ENCODE assay signal across 1 cellular context in the genomic region with DNA sequence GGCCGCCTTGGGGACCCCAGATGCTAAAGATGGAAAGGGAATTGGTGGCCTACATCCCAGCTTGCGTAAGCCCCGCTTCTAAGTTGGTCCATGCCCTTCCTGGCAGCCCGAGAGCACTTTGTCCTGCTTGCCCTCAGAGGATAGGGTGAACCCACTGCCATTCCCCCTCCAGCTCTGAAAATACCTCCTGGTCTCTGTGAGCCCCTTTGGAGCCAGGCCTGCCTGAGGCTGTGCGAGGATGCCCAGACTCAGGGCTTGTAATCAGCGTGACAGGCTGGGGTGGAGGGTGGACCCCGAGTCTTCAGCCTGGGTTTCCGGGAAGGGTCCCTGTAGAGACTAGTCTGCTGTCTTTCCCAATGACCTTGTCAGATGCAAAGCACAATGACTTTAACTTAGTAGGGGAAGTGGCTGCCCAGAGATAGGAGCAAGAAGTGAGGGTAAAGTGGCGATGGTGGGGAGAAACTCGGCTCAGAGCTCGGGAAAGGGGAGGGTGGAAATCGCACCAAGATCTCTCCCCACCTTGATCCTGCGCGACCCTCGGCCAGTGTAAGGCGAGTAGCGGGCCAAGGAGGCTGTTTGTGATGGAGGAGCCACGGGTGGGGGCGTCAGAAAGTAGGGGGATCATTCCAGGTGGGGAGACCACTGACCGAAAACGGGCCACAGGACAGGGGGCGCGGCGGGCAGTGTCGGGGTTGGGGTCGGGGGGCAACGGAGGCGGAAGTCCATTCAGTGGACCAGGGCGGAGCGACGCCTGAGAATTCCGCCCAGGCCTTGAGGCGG.
TF ChIP-seq lines count a peak whose summit lies in the region.

No MANE protein-coding gene starts in this region.

TF ChIP-seq in A549, 52 proteins besides CTCF, POLR2A, EP300 and RAD21 (continued from another document):
- TF ChIP-seq, protein P1, sequence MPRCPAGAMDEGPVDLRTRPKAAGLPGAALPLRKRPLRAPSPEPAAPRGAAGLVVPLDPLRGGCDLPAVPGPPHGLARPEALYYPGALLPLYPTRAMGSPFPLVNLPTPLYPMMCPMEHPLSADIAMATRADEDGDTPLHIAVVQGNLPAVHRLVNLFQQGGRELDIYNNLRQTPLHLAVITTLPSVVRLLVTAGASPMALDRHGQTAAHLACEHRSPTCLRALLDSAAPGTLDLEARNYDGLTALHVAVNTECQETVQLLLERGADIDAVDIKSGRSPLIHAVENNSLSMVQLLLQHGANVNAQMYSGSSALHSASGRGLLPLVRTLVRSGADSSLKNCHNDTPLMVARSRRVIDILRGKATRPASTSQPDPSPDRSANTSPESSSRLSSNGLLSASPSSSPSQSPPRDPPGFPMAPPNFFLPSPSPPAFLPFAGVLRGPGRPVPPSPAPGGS (IDR thresholded peaks at IDR 0.05) = no peak
- no peak for TF ChIP-seq NFE2L2 (conservative IDR thresholded peaks at IDR 0.05; ENCODE audit: low read length)
- TF ChIP-seq BHLHE40 (IDR thresholded peaks at IDR 0.05; ENCODE audit: low read depth, low read length) = no peak
- TF ChIP-seq CBX8 (IDR thresholded peaks at IDR 0.05) = no peak
- TF ChIP-seq, protein P2, sequence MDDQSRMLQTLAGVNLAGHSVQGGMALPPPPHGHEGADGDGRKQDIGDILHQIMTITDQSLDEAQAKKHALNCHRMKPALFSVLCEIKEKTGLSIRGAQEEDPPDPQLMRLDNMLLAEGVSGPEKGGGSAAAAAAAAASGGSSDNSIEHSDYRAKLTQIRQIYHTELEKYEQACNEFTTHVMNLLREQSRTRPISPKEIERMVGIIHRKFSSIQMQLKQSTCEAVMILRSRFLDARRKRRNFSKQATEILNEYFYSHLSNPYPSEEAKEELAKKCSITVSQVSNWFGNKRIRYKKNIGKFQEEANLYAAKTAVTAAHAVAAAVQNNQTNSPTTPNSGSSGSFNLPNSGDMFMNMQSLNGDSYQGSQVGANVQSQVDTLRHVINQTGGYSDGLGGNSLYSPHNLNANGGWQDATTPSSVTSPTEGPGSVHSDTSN (IDR thresholded peaks at IDR 0.05) = no peak
- TF ChIP-seq RNF2 (IDR thresholded peaks at IDR 0.05; ENCODE audit: borderline replicate concordance, low read depth) = no peak
- no peak for TF ChIP-seq KDM5A (IDR thresholded peaks at IDR 0.05)
- no peak for TF ChIP-seq RCOR1 (IDR thresholded peaks at IDR 0.05; ENCODE audit: low read depth, low read length)
- TF ChIP-seq MAZ (IDR thresholded peaks at IDR 0.05; ENCODE audit: borderline replicate concordance, low read depth, low read length) = no peak
- no peak for TF ChIP-seq SMC3 (IDR thresholded peaks at IDR 0.05)
